Comparison of ENCODE assay signal across 8 cellular contexts in the genomic region with DNA sequence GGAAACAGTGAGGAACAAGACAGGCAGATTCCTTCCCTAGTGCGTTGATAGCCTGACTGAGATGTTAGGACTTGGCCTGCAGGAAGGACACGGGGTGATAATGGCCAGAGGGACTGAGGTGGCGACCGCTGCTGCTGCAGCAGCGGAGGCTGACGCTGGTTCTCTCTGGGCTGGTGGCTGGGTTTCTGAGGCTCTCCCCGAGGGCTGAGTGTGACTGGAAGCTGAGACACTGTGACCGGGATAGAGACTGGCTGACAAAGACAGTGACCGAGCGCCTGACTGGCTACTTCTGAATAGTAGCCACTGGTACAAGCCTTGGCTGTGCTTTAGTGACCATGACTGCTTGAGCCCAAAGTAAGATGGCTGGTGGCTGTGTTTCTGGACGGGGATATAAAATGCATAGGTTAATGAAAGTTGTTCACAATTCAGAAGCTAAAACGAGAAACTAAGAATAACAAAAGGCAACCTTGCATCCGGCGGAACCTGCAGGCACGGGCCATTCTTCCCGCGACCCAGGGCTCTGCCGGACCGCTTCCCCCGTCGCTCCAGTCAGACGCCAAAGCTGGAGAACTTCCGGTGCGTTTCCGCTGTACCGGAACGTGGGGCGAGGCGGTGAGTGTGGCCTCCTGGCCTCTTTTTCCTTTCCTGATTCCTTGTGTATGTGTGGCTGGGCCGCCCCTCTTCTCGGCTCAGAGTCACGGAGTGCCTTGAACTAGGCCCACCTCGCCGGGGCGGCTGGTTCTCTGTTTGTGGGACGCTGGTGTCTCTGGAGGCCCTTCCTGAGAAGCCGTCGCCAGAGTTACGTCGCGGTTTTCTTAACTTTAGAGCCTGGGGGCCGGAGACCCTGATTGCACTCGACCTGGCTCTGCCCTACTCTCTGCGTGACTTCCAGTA. TPM values are rescaled to one million over a fixed set of nuclear protein-coding genes. Genes with fewer than 3 reads are reported as not detected.
DNase-seq lines count a peak whose midpoint lies in the region; ATAC-seq and TF ChIP-seq lines count a peak whose summit lies in the region.

A gene with protein sequence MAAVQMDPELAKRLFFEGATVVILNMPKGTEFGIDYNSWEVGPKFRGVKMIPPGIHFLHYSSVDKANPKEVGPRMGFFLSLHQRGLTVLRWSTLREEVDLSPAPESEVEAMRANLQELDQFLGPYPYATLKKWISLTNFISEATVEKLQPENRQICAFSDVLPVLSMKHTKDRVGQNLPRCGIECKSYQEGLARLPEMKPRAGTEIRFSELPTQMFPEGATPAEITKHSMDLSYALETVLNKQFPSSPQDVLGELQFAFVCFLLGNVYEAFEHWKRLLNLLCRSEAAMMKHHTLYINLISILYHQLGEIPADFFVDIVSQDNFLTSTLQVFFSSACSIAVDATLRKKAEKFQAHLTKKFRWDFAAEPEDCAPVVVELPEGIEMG (plus strand): TSS at position 587 of the 894 bp plus-strand sequence. CDS start 3,391 bp downstream, outside the sequence.

- H3K79me2 ChIP-seq in Loucy (ENCODE audit: insufficient read depth, low read length), result peaks cover 44% of the 10 kb centered on the region

- no peaks in the 10 kb centered on the region for H3K9me2 ChIP-seq in Loucy (replicated peaks; ENCODE audit: low read depth, low read length)

- H3K27me3 ChIP-seq in BE2C, result no peaks in the 10 kb centered on the region
- no peaks in the 10 kb centered on the region for H3K27me3 ChIP-seq in Loucy (ENCODE audit: insufficient read depth, low read length, poor library complexity, severe bottlenecking)

- H3K4me1 ChIP-seq in BE2C, result no peaks in the 10 kb centered on the region
- peaks cover 19% of the 10 kb centered on the region for H3K4me1 ChIP-seq in Loucy (ENCODE audit: insufficient read depth, low read length, poor library complexity, severe bottlenecking)

- no peaks in the 10 kb centered on the region for H3K27me3 Mint-ChIP-seq in neural crest cell (ENCODE audit: low read depth)
- H3K27me3 Mint-ChIP-seq in stimulated activated naive CD8-positive, alpha-beta T cell treated with anti-CD3 and anti-CD28 coated beads, Interleukin-15, amount 100 ng/mL, for 72 hours, result no peaks in the 10 kb centered on the region

- ATAC-seq in GM19452 (IDR thresholded peaks at IDR 0.05; ENCODE audit: unreplicated experiment), result peak; percentile 60
- peak; percentile 100 for ATAC-seq in stimulated activated naive CD8-positive, alpha-beta T cell treated with anti-CD3 and anti-CD28 coated beads, Interleukin-15, amount 100 ng/mL, for 72 hours

- no peaks in the 10 kb centered on the region for H3F3A ChIP-seq in Loucy (ENCODE audit: low read depth)

- peak within 1 kb of the TSS; percentile 96 for H3K4me3 Mint-ChIP-seq in neural crest cell
- peak within 1 kb of the TSS; percentile 84 for H3K4me3 Mint-ChIP-seq in stimulated activated naive CD8-positive, alpha-beta T cell treated with anti-CD3 and anti-CD28 coated beads, Interleukin-15, amount 100 ng/mL, for 72 hours

- H3K4me2 ChIP-seq in Loucy (ENCODE audit: low read depth, low read length, poor library complexity, severe bottlenecking), result peak within 1 kb of the TSS; percentile 96

- H3K36me3 ChIP-seq in BE2C (peaks cover 13% of the 10 kb centered on the region), Loucy (ENCODE audit: insufficient read depth, low read length) (peaks cover 14% of the 10 kb centered on the region; the same call in 1 of the 2 replicates)

- peaks cover 27% of the 10 kb centered on the region for H3K4me1 Mint-ChIP-seq in neural crest cell
- peaks cover 42% of the 10 kb centered on the region for H3K4me1 Mint-ChIP-seq in stimulated activated naive CD8-positive, alpha-beta T cell treated with anti-CD3 and anti-CD28 coated beads, Interleukin-15, amount 100 ng/mL, for 72 hours

- peak within 1 kb of the TSS; percentile 99 for H3K27ac Mint-ChIP-seq in neural crest cell (ENCODE audit: unreplicated experiment)
- peak within 1 kb of the TSS; percentile 86 to 93 for H3K27ac Mint-ChIP-seq in stimulated activated naive CD8-positive, alpha-beta T cell treated with anti-CD3 and anti-CD28 coated beads, Interleukin-15, amount 100 ng/mL, for 72 hours

- H4K20me1 ChIP-seq in Loucy (ENCODE audit: insufficient read depth, low read length, poor library complexity, severe bottlenecking), result peaks cover 27% of the 10 kb centered on the region

- H3K4me3 ChIP-seq in BE2C (ENCODE audit: low read depth, low read length), result peak within 1 kb of the TSS; percentile 100
- peak within 1 kb of the TSS; percentile 80 for H3K4me3 ChIP-seq in Loucy (ENCODE audit: low read length, poor library complexity, severe bottlenecking)
- peak within 1 kb of the TSS; percentile 79 for H3K4me3 ChIP-seq in fibroblast of villous mesenchyme (ENCODE audit: low read depth, low read length)

- TF ChIP-seq CTCF in BE2C (IDR thresholded peaks at IDR 0.05; ENCODE audit: low read depth, low read length) (no peak), Loucy (conservative IDR thresholded peaks at IDR 0.05; ENCODE audit: low read length) (no peak), fibroblast of villous mesenchyme (IDR thresholded peaks at IDR 0.05; ENCODE audit: insufficient read depth, low read depth, low read length) (no peak), neural crest cell (conservative IDR thresholded peaks at IDR 0.05) (no peak)

- no peaks in the 10 kb centered on the region for H3K9me3 ChIP-seq in BE2C
- H3K9me3 ChIP-seq in Loucy (ENCODE audit: insufficient read depth, low read depth, low read length), result no peaks in the 10 kb centered on the region

- no peaks in the 10 kb centered on the region for H3K36me3 Mint-ChIP-seq in neural crest cell (ENCODE audit: low read depth)

- peak; percentile 84 for DNase-seq in BE2C
- peak; percentile 86 for DNase-seq in SIG-M5 treated with dmso at 0.1 percent for 504 hours (lab: John Stamatoyannopoulos, UW; ENCODE audit: unreplicated experiment)
- DNase-seq in activated gamma-delta T cell (lab: John Stamatoyannopoulos, UW), result peak; percentile 39
- peak; percentile 76 for DNase-seq in fibroblast of villous mesenchyme (ENCODE audit: low read depth)
- DNase-seq in neural crest cell (ENCODE audit: low read depth, low spot score), result peak; percentile 77
- peak; percentile 76 to 85 for DNase-seq in stimulated activated naive CD8-positive, alpha-beta T cell treated with anti-CD3 and anti-CD28 coated beads, Interleukin-15, amount 100 ng/mL, for 72 hours

- no peaks in the 10 kb centered on the region for H3K9me3 Mint-ChIP-seq in neural crest cell
- H3K9me3 Mint-ChIP-seq in stimulated activated naive CD8-positive, alpha-beta T cell treated with anti-CD3 and anti-CD28 coated beads, Interleukin-15, amount 100 ng/mL, for 72 hours, result no peaks in the 10 kb centered on the region

- H3K9ac ChIP-seq in Loucy (ENCODE audit: low read depth, low read length, poor library complexity, severe bottlenecking), result peak within 1 kb of the TSS; percentile 80

- H2AFZ ChIP-seq in Loucy (ENCODE audit: low read length), result peak within 1 kb of the TSS; percentile 100

RNA-seq across cellular contexts. Expression of the gene that starts here (rescaled TPM):
- polyA plus RNA-seq in BE2C (2012; ENCODE audit: insufficient read depth, insufficient read length, low read depth), result 114 TPM
- total RNA-seq in fibroblast of villous mesenchyme (23.7 and 27.7 TPM in 2 replicates), neural crest cell (33.0 and 33.2 TPM in 2 replicates)

Comparison
In these comparisons a context has a peak if more than half of its experiments do, and no peak if none do; other contexts are left out.
1. Peak in every context shown above with its lines: DNase-seq, ATAC-seq and H3K4me3 ChIP-seq.